In the genomic region with DNA sequence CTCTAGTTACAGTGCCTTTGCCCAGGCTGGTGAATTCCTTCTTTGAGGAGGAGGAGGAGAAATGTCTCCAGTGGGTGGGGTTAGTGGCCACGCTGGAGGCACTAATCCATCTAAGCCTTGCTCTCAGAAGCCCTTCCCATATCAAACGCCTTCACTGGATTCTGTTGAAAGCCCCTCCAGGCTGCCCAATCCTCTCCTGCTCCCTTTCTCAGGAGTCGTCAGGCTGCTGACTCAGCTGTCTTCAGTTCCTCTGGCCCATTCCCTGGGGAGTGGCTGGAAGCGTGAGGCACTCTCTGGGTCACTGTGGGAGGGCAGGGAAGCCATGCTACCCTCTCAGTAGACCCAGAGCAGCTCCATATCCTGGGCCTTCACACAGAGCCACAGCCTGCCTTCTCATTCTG, we compare ENCODE assay signal across 1 cellular context.
TF ChIP-seq lines count a peak whose summit lies in the region.

No MANE protein-coding gene starts in this region.

TF ChIP-seq in GM12878, 131 proteins besides CTCF, POLR2A, EP300 and RAD21:
- TF ChIP-seq SPI1 (IDR thresholded peaks at IDR 0.05; ENCODE audit: borderline replicate concordance, insufficient read depth, low read depth, low read length) = peak; percentile 60; the same call in 1 of the 2 replicates
- peak; percentile 49 for TF ChIP-seq MEF2B (IDR thresholded peaks at IDR 0.05; ENCODE audit: partially characterized antibody, poor library complexity, severe bottlenecking)
- TF ChIP-seq ZBED1 (IDR thresholded peaks at IDR 0.05; ENCODE audit: borderline replicate concordance) = no peak
- TF ChIP-seq ATF3 (IDR thresholded peaks at IDR 0.05; ENCODE audit: borderline replicate concordance, extremely low read depth, low read depth, low read length) = no peak
- no peak for TF ChIP-seq MTA2 (IDR thresholded peaks at IDR 0.05; ENCODE audit: low read depth)
- TF ChIP-seq RUNX3 (IDR thresholded peaks at IDR 0.05; ENCODE audit: low read length) = no peak
- TF ChIP-seq IKZF1 (conservative IDR thresholded peaks at IDR 0.05) = peak; percentile 20; the same call in 1 of the 2 replicates
- no peak for TF ChIP-seq MXI1 (IDR thresholded peaks at IDR 0.05; ENCODE audit: low read depth, low read length)
